Comparison of ENCODE assay signal across 14 cellular contexts in the genomic region with DNA sequence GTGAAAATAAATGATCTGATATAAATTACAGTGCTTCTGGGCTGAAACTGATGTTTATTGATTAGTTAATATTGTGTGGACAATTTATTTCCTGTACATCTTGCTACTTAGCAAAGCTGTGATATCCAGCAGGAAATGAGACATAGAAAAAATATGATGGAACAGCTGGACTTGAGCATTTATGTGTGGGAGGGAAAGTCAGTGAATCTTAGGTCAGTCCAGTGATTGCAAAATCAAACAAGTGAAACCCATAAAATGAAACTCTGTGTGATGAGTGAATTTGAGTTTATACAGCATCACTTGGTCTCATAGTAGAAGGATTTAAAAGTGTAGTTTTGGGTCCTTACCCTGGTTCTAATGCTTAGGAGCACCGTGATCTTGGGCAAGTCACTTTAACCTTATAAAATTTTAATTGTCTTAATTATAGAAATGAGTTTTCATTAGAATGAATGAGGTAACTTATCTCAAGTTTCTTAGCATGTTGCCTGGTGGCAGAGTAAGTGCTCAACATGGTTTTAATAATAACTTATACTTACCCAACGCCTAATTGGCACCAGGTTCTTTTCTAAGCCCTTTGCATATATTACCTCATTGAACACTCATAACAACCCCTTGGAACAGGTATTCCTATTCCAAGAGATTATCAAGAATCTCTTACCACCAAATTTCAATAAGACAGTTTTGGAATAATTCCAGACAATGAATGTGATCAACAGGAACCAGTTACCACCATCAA.
DNase-seq lines count a peak whose midpoint lies in the region; ATAC-seq and TF ChIP-seq lines count a peak whose summit lies in the region.
"Had no signal": no experiment of that assay in that cellular context is flagged by ENCODE, and none has a peak within 500 bp of the region (broad histone marks: within the 10 kb centered on the region; RNA-seq: fewer than 3 reads in every experiment).

No MANE protein-coding gene starts in this region.

- POLR2A ChIA-PET in BJ (lab: Charles Lee), result no interaction called here

- CTCF ChIA-PET in BJ (lab: Yijun Ruan, JAX), result no interaction called here

- intact Hi-C loops in left colon (cut with DNase I, micrococcal nuclease), result no loop called here

- no peak overlapping the region for H3K4me3 ChIP-seq in BJ (ENCODE audit: low read depth, low read length)
- no peak overlapping the region for H3K4me3 ChIP-seq in epithelial cell of proximal tubule (ENCODE audit: low read depth, low read length)

- no peaks in the 10 kb centered on the region for H3K36me3 ChIP-seq in BJ (ENCODE audit: control insufficient read depth, insufficient read depth, low read length)
- H3K36me3 ChIP-seq: neutrophil had no signal

- TF ChIP-seq CTCF in BJ (IDR thresholded peaks at IDR 0.05; ENCODE audit: insufficient read depth, low read depth, low read length) (no peak), epithelial cell of proximal tubule (conservative IDR thresholded peaks at IDR 0.05; ENCODE audit: low read depth, low read length) (no peak), GM10266 (IDR thresholded peaks at IDR 0.05; ENCODE audit: control insufficient read depth, insufficient read depth, low read depth, missing control alignments) (no peak)

- no peak for ATAC-seq in left colon
- ATAC-seq in GM21717 (IDR thresholded peaks at IDR 0.05; ENCODE audit: unreplicated experiment), result no peak

- DNase-seq in BJ (ENCODE audit: low read depth) (peak; percentile 43), NCI-H226 (peak; percentile 96), epithelial cell of proximal tubule (ENCODE audit: low read depth) (peak; percentile 52), myocyte (ENCODE audit: low read depth) (peak; percentile 73), GM10266 (ENCODE audit: extremely low spot score) (no peak), left colon (no peak)
- no peak for DNase-seq in activated CD4-positive, alpha-beta T cell treated with anti-CD3 and anti-CD28 coated beads, Interleukin-2, amount 50 U/mL, for 1 hour
- DNase-seq: activated CD4-positive, alpha-beta memory T cell treated with anti-CD3 and anti-CD28 coated beads for 36 hours; amniotic stem cell; DMS79 treated with DMSO at 0.1 percent for 48 hours; NCI-H2107; SK-N-SH had no signal

- H3K27me3 ChIP-seq in BJ (ENCODE audit: control insufficient read depth, insufficient read depth, low read length), result no peaks in the 10 kb centered on the region
- H3K27me3 ChIP-seq: neutrophil had no signal

Comparison
In these comparisons a context has a peak if more than half of its experiments do, and no peak if none do; other contexts are left out.
1. DNase-seq: peak in BJ (single experiment), NCI-H226 (single experiment), epithelial cell of proximal tubule (single experiment) and myocyte (single experiment); none in GM10266 (single experiment), left colon (0 of 2) and activated CD4-positive, alpha-beta T cell treated with anti-CD3 and anti-CD28 coated beads, Interleukin-2, amount 50 U/mL, for 1 hour (single experiment).